23 cellular contexts compared by ENCODE assay signal in the genomic region with DNA sequence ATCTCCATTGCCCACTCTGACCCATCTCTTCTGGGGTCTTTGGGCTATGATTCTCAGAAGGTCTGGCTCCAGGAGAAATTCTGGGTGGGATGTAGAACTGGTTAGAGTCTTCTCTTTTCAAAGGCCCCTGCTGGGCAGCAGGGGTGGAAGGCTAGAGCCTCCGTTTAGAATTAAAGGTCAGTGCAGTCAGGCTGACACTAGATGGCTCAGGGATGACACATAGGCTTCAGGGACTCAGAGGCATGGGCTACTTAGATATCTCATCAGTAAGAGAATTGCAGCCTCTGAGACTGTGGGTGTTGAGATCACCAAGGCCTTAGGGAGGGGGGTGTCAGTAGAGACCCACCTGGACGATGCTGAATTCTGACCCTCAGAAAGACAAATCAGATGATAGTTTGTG. TPM values are rescaled to one million over a fixed set of nuclear protein-coding genes. Genes with fewer than 3 reads are reported as not detected.
DNase-seq lines count a peak whose midpoint lies in the region; ATAC-seq, FAIRE-seq and TF ChIP-seq lines count a peak whose summit lies in the region.
"Had no signal": no experiment of that assay in that cellular context is flagged by ENCODE, and none has a peak within 500 bp of the region (broad histone marks: within the 10 kb centered on the region; RNA-seq: fewer than 3 reads in every experiment).

No MANE protein-coding gene starts in this region.

- no peak for FAIRE-seq in small intestine (lab: Jason Lieb, UNC)
- FAIRE-seq: islet of Langerhans had no signal

- no peak overlapping the region for H4K5ac ChIP-seq in mesendoderm (ENCODE audit: low read length)

- no peak overlapping the region for H2BK15ac ChIP-seq in mesendoderm (replicated peaks; ENCODE audit: low read depth)

- no peak overlapping the region for H2BK120ac ChIP-seq in mesendoderm (ENCODE audit: low read depth, low read length)

- H3K9me3 ChIP-seq in Loucy (ENCODE audit: insufficient read depth, low read depth, low read length): no peaks in the 10 kb centered on the region
- H3K9me3 ChIP-seq in small intestine (ENCODE audit: control insufficient read depth, low read depth): no peaks in the 10 kb centered on the region
- H3K9me3 ChIP-seq in suprapubic skin: no peaks in the 10 kb centered on the region
- H3K9me3 ChIP-seq: body of pancreas, heart right ventricle had no signal

- H3K4ac ChIP-seq in mesendoderm (ENCODE audit: low read depth, low read length): no peak overlapping the region

- H4K8ac ChIP-seq in mesendoderm (ENCODE audit: low read depth, low read length): no peak overlapping the region

- H3K4me2 ChIP-seq in Loucy (ENCODE audit: low read depth, low read length, poor library complexity, severe bottlenecking) (no peak overlapping the region), mesendoderm (ENCODE audit: low read length) (no peak overlapping the region)
- H3K4me2 ChIP-seq: BLaER1 treated with 17β-estradiol and CSF1 and Interleukin-3, amounts not matched to agents 10 nM and 100 nM had no signal

- H3K9ac ChIP-seq in Loucy (ENCODE audit: low read depth, low read length, poor library complexity, severe bottlenecking) (no peak overlapping the region), mesendoderm (ENCODE audit: low read length) (no peak overlapping the region)
- H3K9ac ChIP-seq: BLaER1 treated with 17β-estradiol and CSF1 and Interleukin-3, amounts not matched to agents 10 nM and 100 nM had no signal

- H3K79me2 ChIP-seq in Loucy (ENCODE audit: insufficient read depth, low read length) (no peaks in the 10 kb centered on the region), mesendoderm (ENCODE audit: control insufficient read depth, insufficient read depth, low read length) (no peaks in the 10 kb centered on the region)

- no peak overlapping the region for H3K23ac ChIP-seq in mesendoderm (ENCODE audit: low read length)

- H3F3A ChIP-seq in Loucy (ENCODE audit: low read depth): no peaks in the 10 kb centered on the region

- TF ChIP-seq EP300 in suprapubic skin (IDR thresholded peaks at IDR 0.05): no peak

- H3K9me2 ChIP-seq in Loucy (replicated peaks; ENCODE audit: low read depth, low read length): no peaks in the 10 kb centered on the region

- no peaks in the 10 kb centered on the region for H3K27me3 ChIP-seq in Loucy (ENCODE audit: insufficient read depth, low read length, poor library complexity, severe bottlenecking)
- no peaks in the 10 kb centered on the region for H3K27me3 ChIP-seq in mesendoderm (ENCODE audit: insufficient read depth, low read length, poor library complexity)
- no peaks in the 10 kb centered on the region for H3K27me3 ChIP-seq in small intestine (ENCODE audit: control insufficient read depth in 2 of 2, insufficient read depth in 2 of 2, low read length in 2 of 2)
- no peaks in the 10 kb centered on the region for H3K27me3 ChIP-seq in suprapubic skin
- H3K27me3 ChIP-seq: BLaER1 treated with 17β-estradiol and CSF1 and Interleukin-3, amounts not matched to agents 10 nM and 100 nM; body of pancreas had no signal

- H3K27ac ChIP-seq in mesendoderm (ENCODE audit: low read depth, low read length) (no peak overlapping the region), small intestine (ENCODE audit: low read depth in 1 of 2, low read length in 1 of 2) (no peak overlapping the region), suprapubic skin (no peak overlapping the region)
- H3K27ac ChIP-seq: BLaER1 treated with 17β-estradiol and CSF1 and Interleukin-3, amounts not matched to agents 10 nM and 100 nM; body of pancreas; heart right ventricle had no signal

- TF ChIP-seq CTCF in Loucy (conservative IDR thresholded peaks at IDR 0.05; ENCODE audit: low read length): peak; percentile 30
- TF ChIP-seq CTCF in suprapubic skin (IDR thresholded peaks at IDR 0.05): no peak

- no peak overlapping the region for H2AK5ac ChIP-seq in mesendoderm (ENCODE audit: low read length)

- H4K20me1 ChIP-seq in Loucy (ENCODE audit: insufficient read depth, low read length, poor library complexity, severe bottlenecking): no peaks in the 10 kb centered on the region
- H4K20me1 ChIP-seq: BLaER1 treated with 17β-estradiol and CSF1 and Interleukin-3, amounts not matched to agents 10 nM and 100 nM had no signal

- no peak for ATAC-seq in GM21423 (IDR thresholded peaks at IDR 0.05; ENCODE audit: unreplicated experiment)
- ATAC-seq: body of pancreas, heart right ventricle, right cardiac atrium, T-helper 17 cell had no signal

- H3K79me1 ChIP-seq in mesendoderm (ENCODE audit: low read length): no peaks in the 10 kb centered on the region

- no peaks in the 10 kb centered on the region for H3K4me1 ChIP-seq in Loucy (ENCODE audit: insufficient read depth, low read length, poor library complexity, severe bottlenecking)
- no peaks in the 10 kb centered on the region for H3K4me1 ChIP-seq in mesendoderm (ENCODE audit: control insufficient read depth, low read depth, low read length)
- H3K4me1 ChIP-seq in small intestine (ENCODE audit: control insufficient read depth in 2 of 2, insufficient read depth in 1 of 2, low read depth in 1 of 2, low read length in 1 of 2): no peaks in the 10 kb centered on the region
- peaks cover 6% of the 10 kb centered on the region for H3K4me1 ChIP-seq in suprapubic skin
- H3K4me1 ChIP-seq: body of pancreas had no signal

- DNase-seq in EL: peak; percentile 69
- peak; percentile 14 for DNase-seq in amniotic stem cell (lab: John Stamatoyannopoulos, UW)
- DNase-seq in mesendoderm: peak; percentile 66
- DNase-seq in small intestine: no peak
- DNase-seq in suprapubic skin (ENCODE audit: low spot score in 2 of 2): no peak
- DNase-seq: activated CD4-positive, alpha-beta T cell treated with anti-CD3 and anti-CD28 coated beads for 1 hour; activated naive CD4-positive, alpha-beta T cell treated with anti-CD3 and anti-CD28 coated beads for 36 hours; body of pancreas; cortex of kidney; DMS 273 treated with DMSO at 0.1 percent for 48 hours; erythroblast; heart right ventricle; KBM-7; NCI-H1092 treated with DMSO at 0.1 percent for 48 hours; NCI-H748 treated with DMSO at 0.1 percent for 48 hours; right cardiac atrium; stimulated activated CD4-positive, alpha-beta T cell treated with anti-CD3 and anti-CD28 coated beads, Interleukin-1b, Interleukin-23, amount 100 ng/mL, for 48 hours; substantia nigra; T-helper 17 cell had no signal

- H2BK5ac ChIP-seq in mesendoderm (ENCODE audit: low read length): no peak overlapping the region

- H3K4me3 ChIP-seq in Loucy (ENCODE audit: low read length, poor library complexity, severe bottlenecking) (no peak overlapping the region), mesendoderm (ENCODE audit: low read length) (no peak overlapping the region), small intestine (ENCODE audit: low read depth in 1 of 2, low read length in 2 of 2) (no peak overlapping the region), suprapubic skin (no peak overlapping the region)
- H3K4me3 ChIP-seq: BLaER1 treated with 17β-estradiol and CSF1 and Interleukin-3, amounts not matched to agents 10 nM and 100 nM; body of pancreas; heart right ventricle had no signal

- H3K56ac ChIP-seq in mesendoderm (ENCODE audit: low read length): no peak overlapping the region

- H3K18ac ChIP-seq in mesendoderm (ENCODE audit: low read length): no peak overlapping the region

- no peak overlapping the region for H2AFZ ChIP-seq in Loucy (ENCODE audit: low read length)

- H3K36me3 ChIP-seq in Loucy (ENCODE audit: insufficient read depth, low read length): no peaks in the 10 kb centered on the region
- H3K36me3 ChIP-seq in mesendoderm (ENCODE audit: control insufficient read depth, insufficient read depth, low read length): no peaks in the 10 kb centered on the region
- no peaks in the 10 kb centered on the region for H3K36me3 ChIP-seq in small intestine (ENCODE audit: control insufficient read depth in 2 of 2, insufficient read depth in 2 of 2, low read length in 2 of 2)
- no peaks in the 10 kb centered on the region for H3K36me3 ChIP-seq in suprapubic skin
- H3K36me3 ChIP-seq: BLaER1 treated with 17β-estradiol and CSF1 and Interleukin-3, amounts not matched to agents 10 nM and 100 nM; heart right ventricle had no signal

- TF ChIP-seq POLR2A in suprapubic skin (IDR thresholded peaks at IDR 0.05): no peak

- no CpG with 5 or more reads among the region's 2 CpGs for WGBS in mesendoderm (ENCODE audit: extremely low coverage, insufficient coverage, low lambda C conversion rate)
- WGBS in small intestine, 3 donors: 63 to 66% (median 66%) methylated on average over 2 of the region's 2 CpGs
- WGBS in suprapubic skin: 50% methylated on average over 2 of the region's 2 CpGs

RNA-seq across cellular contexts. Expression of a gene that starts 12.6 kb away (rescaled TPM):
- polyA plus RNA-seq in mesendoderm (2013, experiment 1 of 2): 9.5 TPM
- polyA plus RNA-seq in mesendoderm (2013, experiment 2 of 2): 8.6 TPM
- under 1 TPM in 1 of 3 donors, not detected in 2; 1.00 TPM for polyA plus RNA-seq in small intestine
- total RNA-seq in suprapubic skin: 10 to 100 TPM in 3 of 4 donors, 1 to 10 TPM in 1; 6.6 to 22.1 (median 13.4) TPM

RNA-seq across cellular contexts. Expression of a gene that starts 20.8 kb away (rescaled TPM):
- polyA plus RNA-seq in mesendoderm (2013, experiment 1 of 2): 107 TPM
- 105 TPM for polyA plus RNA-seq in mesendoderm (2013, experiment 2 of 2)
- polyA plus RNA-seq in small intestine: 1,000 to 10,000 TPM in 2 of 3 donors, 100 to 1,000 TPM in 1; 235 to 1,126 (median 1,023) TPM
- 100 to 1,000 TPM; 138 to 185 (median 153) TPM for total RNA-seq in suprapubic skin

RNA-seq across cellular contexts. Expression of a gene that starts 53.3 kb away (rescaled TPM):
- polyA plus RNA-seq in mesendoderm (2013, experiment 1 of 2): 49.5 TPM
- polyA plus RNA-seq in mesendoderm (2013, experiment 2 of 2): 46.4 TPM
- 100 to 1,000 TPM in 1 of 3 donors, 10 to 100 TPM in 2; 53.2 to 222 (median 92.4) TPM for polyA plus RNA-seq in small intestine
- 100 to 1,000 TPM in 1 of 4 donors, 10 to 100 TPM in 3; 42.8 to 147 (median 70.1) TPM for total RNA-seq in suprapubic skin

Comparison
In these comparisons a context has a peak if more than half of its experiments do, and no peak if none do; other contexts are left out.
1. DNase-seq: peak in EL (single experiment), amniotic stem cell (single experiment) and mesendoderm (single experiment); none in small intestine (single experiment) and suprapubic skin (0 of 2).